ENCODE assay signal across 21 cellular contexts in the genomic region with DNA sequence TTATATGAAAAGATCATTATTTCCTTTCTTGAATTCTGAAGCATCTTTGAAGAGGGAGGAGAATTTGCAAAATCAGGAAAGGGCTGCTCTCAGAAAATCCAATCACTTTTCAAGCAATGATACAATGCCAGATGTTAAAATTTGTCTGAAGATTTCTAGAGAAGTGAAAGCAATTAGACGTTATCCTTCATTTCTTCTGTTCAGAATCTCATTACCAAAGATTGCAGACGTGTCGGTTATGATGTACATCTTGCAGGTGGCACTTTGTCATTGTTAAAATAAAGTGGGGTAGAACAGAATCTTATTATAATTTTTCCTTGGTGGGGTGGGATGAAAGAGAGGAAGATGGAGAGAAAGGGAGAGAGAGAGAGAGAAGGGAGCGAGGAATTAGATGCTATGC.
DNase-seq lines count a peak whose midpoint lies in the region; ATAC-seq, FAIRE-seq and TF ChIP-seq lines count a peak whose summit lies in the region.
"Had no signal": no experiment of that assay in that cellular context is flagged by ENCODE, and none has a peak within 500 bp of the region (broad histone marks: within the 10 kb centered on the region; RNA-seq: fewer than 3 reads in every experiment).

No MANE protein-coding gene starts in this region.

- H3K36me3 ChIP-seq in GM12878 (ENCODE audit: control insufficient read depth in 2 of 2, insufficient read depth in 2 of 2, low read length in 1 of 2) = no peaks in the 10 kb centered on the region
- no peaks in the 10 kb centered on the region for H3K36me3 ChIP-seq in gastroesophageal sphincter
- no peaks in the 10 kb centered on the region for H3K36me3 ChIP-seq in brain microvascular endothelial cell (replicated peaks)
- H3K36me3 ChIP-seq: BE2C, BLaER1 had no signal

- H3K4me2 ChIP-seq in GM12878 (ENCODE audit: control insufficient read depth, insufficient read depth) = no peak overlapping the region
- H3K4me2 ChIP-seq: BLaER1 had no signal

- SMC1A ChIA-PET in GM12878 (lab: Charles Lee; ENCODE audit: uncharacterized antibody, unreplicated experiment) = no interaction called here

- H3K27ac ChIP-seq in GM12878 (ENCODE audit: control insufficient read depth, insufficient read depth) = no peak overlapping the region
- no peak overlapping the region for H3K27ac ChIP-seq in gastroesophageal sphincter
- H3K27ac ChIP-seq in brain microvascular endothelial cell = no peak overlapping the region
- H3K27ac ChIP-seq: BLaER1 had no signal

- RAD21 ChIA-PET in GM12878 (lab: Charles Lee; ENCODE audit: unreplicated experiment) = no interaction called here

- TF ChIP-seq POLR2A in GM12892 (IDR thresholded peaks at IDR 0.05; ENCODE audit: low read depth, low read length) (no peak), GM12878 (IDR thresholded peaks at IDR 0.05; ENCODE audit: low read depth, low read length) (no peak), gastroesophageal sphincter (IDR thresholded peaks at IDR 0.05) (no peak)

- H3K4me1 ChIP-seq in GM12878 (ENCODE audit: control insufficient read depth, insufficient read depth, low read length) (no peaks in the 10 kb centered on the region), gastroesophageal sphincter (no peaks in the 10 kb centered on the region)
- H3K4me1 ChIP-seq: BE2C, BLaER1 had no signal

- H3K9ac ChIP-seq in GM12878 (ENCODE audit: control insufficient read depth, insufficient read depth, low read length) = no peak overlapping the region
- H3K9ac ChIP-seq: BLaER1 had no signal

- TF ChIP-seq EP300 in GM12878 (IDR thresholded peaks at IDR 0.05; ENCODE audit: borderline replicate concordance in 1 of 2, control insufficient read depth in 1 of 2, low read depth in 2 of 2, low read length in 2 of 2) (no peak), gastroesophageal sphincter (IDR thresholded peaks at IDR 0.05) (no peak)

- H3K79me2 ChIP-seq in GM12878 (ENCODE audit: control insufficient read depth, insufficient read depth, low read length) = no peaks in the 10 kb centered on the region

- no peak overlapping the region for H2AFZ ChIP-seq in GM12878 (ENCODE audit: control insufficient read depth, low read depth, low read length)

- no peak for TF ChIP-seq RAD21 in GM12878 (IDR thresholded peaks at IDR 0.05; ENCODE audit: insufficient read depth, low read depth, low read length)

- H3K9me3 ChIP-seq in GM12878 (replicated peaks; ENCODE audit: control insufficient read depth, insufficient read depth, low read length) = no peaks in the 10 kb centered on the region; the same call in 2 of the 3 replicates
- H3K9me3 ChIP-seq in gastroesophageal sphincter = no peaks in the 10 kb centered on the region
- H3K9me3 ChIP-seq: BE2C had no signal

- TF ChIP-seq CTCF in GM12878 (IDR thresholded peaks at IDR 0.05 in 2 of 3, conservative IDR thresholded peaks at IDR 0.05 in 1 of 3; ENCODE audit: control insufficient read depth in 2 of 3, extremely low read depth in 1 of 3, insufficient read depth in 1 of 3, low read depth in 3 of 3, low read length in 3 of 3) = no peak
- no peak for TF ChIP-seq CTCF in GM20000 (IDR thresholded peaks at IDR 0.05; ENCODE audit: extremely low read depth, missing control alignments)
- no peak for TF ChIP-seq CTCF in gastroesophageal sphincter (IDR thresholded peaks at IDR 0.05)
- TF ChIP-seq CTCF in D721Med (IDR thresholded peaks at IDR 0.05; ENCODE audit: insufficient read depth, missing control alignments) = no peak
- no peak for TF ChIP-seq CTCF in brain microvascular endothelial cell (IDR thresholded peaks at IDR 0.05; ENCODE audit: low read depth, low read length, missing control alignments)

- CTCF ChIA-PET in GM12878 (lab: Yijun Ruan, JAX) = no interaction called here

- in situ Hi-C loops in GM12878 (cut with MboI) = no loop called here
- in situ Hi-C loops in brain microvascular endothelial cell (cut with HindIII; ENCODE audit: low pct_ligation_motif_present, low sequenced_read_pairs) = no loop called here

- DNase-seq in GM12892 (ENCODE audit: insufficient read length) (no peak), NAMALWA (ENCODE audit: low spot score) (peak; percentile 29), GM12878 (ENCODE audit: low read depth, low spot score) (no peak), GM20000 (ENCODE audit: low spot score) (no peak), D721Med (ENCODE audit: insufficient read length, low spot score) (no peak), brain microvascular endothelial cell (no peak)
- DNase-seq: 8988T; ACHN; BE2C; C1 segment of cervical spinal cord; CD4-positive, alpha-beta memory T cell; CD4-positive, CD25-positive, alpha-beta regulatory T cell; CD8-positive, alpha-beta memory T cell; COR-L47; DMS79 treated with DMSO at 0.1 percent for 48 hours; GF-D8 had no signal

- WGBS in GM12878 (ENCODE audit: insufficient coverage, insufficient replicate concordance, low lambda C conversion rate, missing lambda C conversion rate) = 44% methylated on average over 4 of the region's 4 CpGs
- 76 to 86% methylated on average over 4 of the region's 4 CpGs for WGBS in gastroesophageal sphincter (ENCODE audit: low coverage in 1 of 2), 2 donors

- intact Hi-C loops in GM12878 (cut with micrococcal nuclease; ENCODE audit: unreplicated experiment) = loop anchor here (10.0 kb wide), 1 partner anchor 234 kb away; no protein-coding TSS in a partner anchor

- H4K20me1 ChIP-seq in GM12878 (ENCODE audit: control insufficient read depth, insufficient read depth) = no peaks in the 10 kb centered on the region
- H4K20me1 ChIP-seq: BLaER1 had no signal

- FAIRE-seq in GM12892 (lab: Jason Lieb, UNC) = peak; percentile 53
- FAIRE-seq in GM12878 (lab: Jason Lieb, UNC) = no peak
- FAIRE-seq in D721Med (lab: Jason Lieb, UNC) = no peak
- FAIRE-seq: A204.1, G401.6, GM18507 had no signal

- no peak overlapping the region for H3K4me3 ChIP-seq in GM12878
- H3K4me3 ChIP-seq in gastroesophageal sphincter = no peak overlapping the region
- no peak overlapping the region for H3K4me3 ChIP-seq in brain microvascular endothelial cell (ENCODE audit: low read depth, low read length)
- H3K4me3 ChIP-seq: BLaER1 had no signal

- POLR2A ChIA-PET in GM12878 (lab: Charles Lee) = interaction anchor here (0.6 kb wide), 1 partner anchor 586 kb away, joined by 4 read pairs; no protein-coding TSS in a partner anchor

- ATAC-seq in GM12878 = no peak
- ATAC-seq in gastroesophageal sphincter = no peak

- BruUV-seq in GM12878 (replicated peaks; lab: Mats Ljungman, UMichigan) = no TSS peak

- H3K27me3 ChIP-seq in GM12878 (replicated peaks in 1 of 2; ENCODE audit: control insufficient read depth in 2 of 2, insufficient read depth in 2 of 2, low read length in 1 of 2) (no peaks in the 10 kb centered on the region), gastroesophageal sphincter (no peaks in the 10 kb centered on the region), brain microvascular endothelial cell (replicated peaks) (no peaks in the 10 kb centered on the region)
- H3K27me3 ChIP-seq: BE2C, BLaER1 had no signal

TF ChIP-seq in GM12878, 131 proteins besides CTCF, POLR2A, EP300 and RAD21:
- TF ChIP-seq, protein P1, sequence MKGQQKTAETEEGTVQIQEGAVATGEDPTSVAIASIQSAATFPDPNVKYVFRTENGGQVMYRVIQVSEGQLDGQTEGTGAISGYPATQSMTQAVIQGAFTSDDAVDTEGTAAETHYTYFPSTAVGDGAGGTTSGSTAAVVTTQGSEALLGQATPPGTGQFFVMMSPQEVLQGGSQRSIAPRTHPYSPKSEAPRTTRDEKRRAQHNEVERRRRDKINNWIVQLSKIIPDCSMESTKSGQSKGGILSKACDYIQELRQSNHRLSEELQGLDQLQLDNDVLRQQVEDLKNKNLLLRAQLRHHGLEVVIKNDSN (IDR thresholded peaks at IDR 0.05; ENCODE audit: borderline replicate concordance, extremely low read length, insufficient read depth, low read depth, low read length) = no peak
- TF ChIP-seq MTA2 (IDR thresholded peaks at IDR 0.05; ENCODE audit: low read depth) (peak; percentile 66; the same call in 1 of the 2 replicates), HDAC6 (IDR thresholded peaks at IDR 0.05; ENCODE audit: unreplicated experiment) (no peak), ZNF24 (IDR thresholded peaks at IDR 0.05) (peak; percentile 86)
TF ChIP-seq in GM12878: peak in this region for 2.
